Comparison of ENCODE assay signal across 1 cellular context in the genomic region with DNA sequence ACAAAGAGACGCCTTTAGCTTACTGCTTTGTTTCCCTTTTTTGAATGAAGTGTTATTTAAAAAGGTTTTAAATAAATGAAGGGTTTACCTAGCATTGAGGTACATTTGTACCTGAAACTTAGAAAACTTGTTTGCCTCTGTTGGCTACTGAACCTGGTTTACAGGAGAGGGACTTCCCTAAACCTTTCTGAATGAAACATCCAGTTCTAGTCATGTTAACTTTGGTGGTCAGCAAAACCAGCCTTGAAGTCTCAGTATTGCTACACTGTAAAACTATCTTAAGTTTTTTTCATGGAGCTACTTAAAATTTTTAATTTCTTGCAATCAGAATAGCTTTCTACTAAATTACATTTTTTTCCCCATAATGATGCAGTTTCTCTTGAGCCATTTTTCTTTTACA.
TF ChIP-seq lines count a peak whose summit lies in the region.

No MANE protein-coding gene starts in this region.

TF ChIP-seq in HepG2, 621 proteins besides CTCF, POLR2A, EP300 and RAD21:
- TF ChIP-seq FOXC1 (CRISPR knock-in tag; IDR thresholded peaks at IDR 0.05; ENCODE audit: borderline replicate concordance): no peak
- no peak for TF ChIP-seq ZNF451 (CRISPR knock-in tag; IDR thresholded peaks at IDR 0.05)
- TF ChIP-seq NRL (CRISPR knock-in tag; IDR thresholded peaks at IDR 0.05; ENCODE audit: borderline replicate concordance): no peak
- TF ChIP-seq, protein P1, sequence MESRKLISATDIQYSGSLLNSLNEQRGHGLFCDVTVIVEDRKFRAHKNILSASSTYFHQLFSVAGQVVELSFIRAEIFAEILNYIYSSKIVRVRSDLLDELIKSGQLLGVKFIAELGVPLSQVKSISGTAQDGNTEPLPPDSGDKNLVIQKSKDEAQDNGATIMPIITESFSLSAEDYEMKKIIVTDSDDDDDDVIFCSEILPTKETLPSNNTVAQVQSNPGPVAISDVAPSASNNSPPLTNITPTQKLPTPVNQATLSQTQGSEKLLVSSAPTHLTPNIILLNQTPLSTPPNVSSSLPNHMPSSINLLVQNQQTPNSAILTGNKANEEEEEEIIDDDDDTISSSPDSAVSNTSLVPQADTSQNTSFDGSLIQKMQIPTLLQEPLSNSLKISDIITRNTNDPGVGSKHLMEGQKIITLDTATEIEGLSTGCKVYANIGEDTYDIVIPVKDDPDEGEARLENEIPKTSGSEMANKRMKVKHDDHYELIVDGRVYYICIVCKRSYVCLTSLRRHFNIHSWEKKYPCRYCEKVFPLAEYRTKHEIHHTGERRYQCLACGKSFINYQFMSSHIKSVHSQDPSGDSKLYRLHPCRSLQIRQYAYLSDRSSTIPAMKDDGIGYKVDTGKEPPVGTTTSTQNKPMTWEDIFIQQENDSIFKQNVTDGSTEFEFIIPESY (CRISPR knock-in tag; IDR thresholded peaks at IDR 0.05): no peak
- no peak for TF ChIP-seq MAFG (CRISPR knock-in tag; IDR thresholded peaks at IDR 0.05)
- no peak for TF ChIP-seq ZNF44 (CRISPR knock-in tag; IDR thresholded peaks at IDR 0.05)
- TF ChIP-seq, protein P2, sequence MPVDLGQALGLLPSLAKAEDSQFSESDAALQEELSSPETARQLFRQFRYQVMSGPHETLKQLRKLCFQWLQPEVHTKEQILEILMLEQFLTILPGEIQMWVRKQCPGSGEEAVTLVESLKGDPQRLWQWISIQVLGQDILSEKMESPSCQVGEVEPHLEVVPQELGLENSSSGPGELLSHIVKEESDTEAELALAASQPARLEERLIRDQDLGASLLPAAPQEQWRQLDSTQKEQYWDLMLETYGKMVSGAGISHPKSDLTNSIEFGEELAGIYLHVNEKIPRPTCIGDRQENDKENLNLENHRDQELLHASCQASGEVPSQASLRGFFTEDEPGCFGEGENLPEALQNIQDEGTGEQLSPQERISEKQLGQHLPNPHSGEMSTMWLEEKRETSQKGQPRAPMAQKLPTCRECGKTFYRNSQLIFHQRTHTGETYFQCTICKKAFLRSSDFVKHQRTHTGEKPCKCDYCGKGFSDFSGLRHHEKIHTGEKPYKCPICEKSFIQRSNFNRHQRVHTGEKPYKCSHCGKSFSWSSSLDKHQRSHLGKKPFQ (CRISPR knock-in tag; IDR thresholded peaks at IDR 0.05; ENCODE audit: insufficient replicate concordance): no peak
- no peak for TF ChIP-seq MLLT10 (CRISPR knock-in tag; IDR thresholded peaks at IDR 0.05)
- no peak for TF ChIP-seq PHF21A (CRISPR knock-in tag; IDR thresholded peaks at IDR 0.05)
